In the genomic region with DNA sequence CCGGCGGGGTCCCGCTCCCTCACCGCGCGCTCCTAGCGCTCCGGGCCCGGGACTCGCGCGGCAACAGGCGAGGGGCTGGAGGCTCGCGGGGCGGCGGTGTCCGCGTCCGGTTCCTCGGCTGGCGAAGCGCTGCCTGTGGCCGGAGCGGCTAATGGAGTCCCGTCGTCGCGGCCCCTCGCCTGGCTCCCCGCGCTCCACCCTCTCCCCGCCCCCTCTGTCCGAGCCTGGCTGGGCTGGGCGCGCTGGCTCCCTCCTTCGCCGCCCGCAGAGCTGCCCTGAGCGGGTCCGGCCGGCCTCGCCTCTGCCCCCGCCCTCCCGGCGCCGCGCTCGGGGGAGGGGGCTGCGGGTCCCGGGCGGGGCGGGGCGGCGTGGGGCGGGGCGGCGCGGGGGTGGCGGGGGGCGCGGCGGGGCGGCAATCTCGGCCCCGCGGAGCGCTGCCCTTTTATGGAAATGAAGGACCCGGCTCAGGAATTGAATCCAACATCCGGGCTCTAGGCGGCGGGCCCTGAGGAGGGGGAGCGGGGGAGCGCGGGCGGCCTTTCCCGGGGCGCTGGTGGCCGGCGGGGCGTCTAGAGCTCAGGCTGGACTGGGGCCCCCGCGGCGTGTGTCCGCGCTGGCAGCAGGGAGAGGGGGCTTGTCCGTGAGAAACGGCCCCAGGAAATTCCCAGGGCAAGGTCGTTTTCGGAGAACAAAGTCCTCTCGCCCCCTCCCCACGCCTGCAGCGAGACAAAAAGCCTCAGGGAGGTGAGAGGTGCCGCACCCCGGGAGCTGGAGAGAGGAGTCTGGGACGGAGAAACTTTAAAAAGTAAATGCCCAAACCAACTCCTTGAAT, we compare ENCODE assay signal across 8 cellular contexts. TPM values are rescaled to one million over a fixed set of nuclear protein-coding genes. Genes with fewer than 3 reads are reported as not detected.
DNase-seq lines count a peak whose midpoint lies in the region; ATAC-seq and TF ChIP-seq lines count a peak whose summit lies in the region.

A gene with protein sequence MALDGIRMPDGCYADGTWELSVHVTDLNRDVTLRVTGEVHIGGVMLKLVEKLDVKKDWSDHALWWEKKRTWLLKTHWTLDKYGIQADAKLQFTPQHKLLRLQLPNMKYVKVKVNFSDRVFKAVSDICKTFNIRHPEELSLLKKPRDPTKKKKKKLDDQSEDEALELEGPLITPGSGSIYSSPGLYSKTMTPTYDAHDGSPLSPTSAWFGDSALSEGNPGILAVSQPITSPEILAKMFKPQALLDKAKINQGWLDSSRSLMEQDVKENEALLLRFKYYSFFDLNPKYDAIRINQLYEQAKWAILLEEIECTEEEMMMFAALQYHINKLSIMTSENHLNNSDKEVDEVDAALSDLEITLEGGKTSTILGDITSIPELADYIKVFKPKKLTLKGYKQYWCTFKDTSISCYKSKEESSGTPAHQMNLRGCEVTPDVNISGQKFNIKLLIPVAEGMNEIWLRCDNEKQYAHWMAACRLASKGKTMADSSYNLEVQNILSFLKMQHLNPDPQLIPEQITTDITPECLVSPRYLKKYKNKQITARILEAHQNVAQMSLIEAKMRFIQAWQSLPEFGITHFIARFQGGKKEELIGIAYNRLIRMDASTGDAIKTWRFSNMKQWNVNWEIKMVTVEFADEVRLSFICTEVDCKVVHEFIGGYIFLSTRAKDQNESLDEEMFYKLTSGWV (minus strand): TSS at position 153 of the 832 bp plus-strand sequence. CDS start 482 bp downstream, outside the sequence.

- peaks cover 6% of the 10 kb centered on the region for H3K4me1 ChIP-seq in effector memory CD4-positive, alpha-beta T cell (ENCODE audit: control insufficient read depth, insufficient read depth, low read length, poor library complexity, severe bottlenecking)
- peaks cover 0 to 44% (median 33%) of the 10 kb centered on the region in 4 donors for H3K4me1 ChIP-seq in liver (ENCODE audit: control insufficient read depth in 4 of 4, insufficient read depth in 4 of 4, low read length in 3 of 4)

- peaks cover 5% of the 10 kb centered on the region for H3K36me3 Mint-ChIP-seq in stimulated activated naive CD8-positive, alpha-beta T cell treated with anti-CD3 and anti-CD28 coated beads, Interleukin-15, Interleukin-2, amounts not matched to agents 100 ng/mL and 50 ng/mL, for 24 hours (ENCODE audit: low read depth)

- H3K9me3 ChIP-seq in effector memory CD4-positive, alpha-beta T cell (ENCODE audit: control insufficient read depth, low read length) = no peaks in the 10 kb centered on the region
- no peaks in the 10 kb centered on the region for H3K9me3 ChIP-seq in liver (ENCODE audit: control insufficient read depth in 4 of 4, low read length in 3 of 4)

- no peak for TF ChIP-seq RAD21 in liver (IDR thresholded peaks at IDR 0.05)

- DNase-seq in COLO829 (ENCODE audit: low spot score) = peak; percentile 63
- peak; percentile 45 to 77 for DNase-seq in NCI-H187 (lab: John Stamatoyannopoulos, UW)
- DNase-seq in effector memory CD4-positive, alpha-beta T cell = peak in 2 of 3 donors; percentile 4 to 40
- no peak for DNase-seq in NOMO-1 (lab: John Stamatoyannopoulos, UW; ENCODE audit: unreplicated experiment in 2 of 2)

- H3K4me3 ChIP-seq in effector memory CD4-positive, alpha-beta T cell (ENCODE audit: insufficient read depth, low read depth, low read length, poor library complexity, severe bottlenecking) = peak within 1 kb of the TSS; percentile 56
- H3K4me3 ChIP-seq in liver (ENCODE audit: low read depth in 1 of 3, low read length in 3 of 3) = peak within 1 kb of the TSS; percentile 68 to 93 (median 83)

- H3K27me3 ChIP-seq in effector memory CD4-positive, alpha-beta T cell (replicated peaks; ENCODE audit: control insufficient read depth, insufficient read depth, low read length, poor library complexity, severe bottlenecking) = peaks cover 39% of the 10 kb centered on the region
- no peaks in the 10 kb centered on the region for H3K27me3 ChIP-seq in liver (ENCODE audit: control insufficient read depth in 4 of 4, insufficient read depth in 4 of 4, low read length in 3 of 4)

- TF ChIP-seq CTCF in VCaP (conservative IDR thresholded peaks at IDR 0.05) (no peak), liver (IDR thresholded peaks at IDR 0.05; ENCODE audit: low read depth, low read length, missing input control) (peak; percentile 7)

- H3K4me3 Mint-ChIP-seq in stimulated activated naive CD8-positive, alpha-beta T cell treated with anti-CD3 and anti-CD28 coated beads, Interleukin-15, Interleukin-2, amounts not matched to agents 100 ng/mL and 50 ng/mL, for 24 hours = peak within 1 kb of the TSS; percentile 87

- no peaks in the 10 kb centered on the region for H3K36me3 ChIP-seq in effector memory CD4-positive, alpha-beta T cell (ENCODE audit: control insufficient read depth, insufficient read depth, low read length)
- H3K36me3 ChIP-seq in liver (ENCODE audit: control insufficient read depth in 4 of 4, insufficient read depth in 3 of 4, low read depth in 1 of 4, low read length in 3 of 4) = peaks cover 0 to 2% (median 0%) of the 10 kb centered on the region in 4 donors

- peak; percentile 46 for ATAC-seq in GM21576 (IDR thresholded peaks at IDR 0.05; ENCODE audit: unreplicated experiment)

- H3K27me3 Mint-ChIP-seq in stimulated activated naive CD8-positive, alpha-beta T cell treated with anti-CD3 and anti-CD28 coated beads, Interleukin-15, Interleukin-2, amounts not matched to agents 100 ng/mL and 50 ng/mL, for 24 hours = peaks cover 59% of the 10 kb centered on the region

- peak within 1 kb of the TSS; percentile 91 for H3K27ac ChIP-seq in VCaP
- H3K27ac ChIP-seq in effector memory CD4-positive, alpha-beta T cell (ENCODE audit: insufficient read depth, low read length, poor library complexity, severe bottlenecking) = no peak within 1 kb of the TSS
- H3K27ac ChIP-seq in liver (ENCODE audit: low read depth in 1 of 2, low read length in 2 of 2) = peak within 1 kb of the TSS; percentile 98

- peaks cover 21% of the 10 kb centered on the region for H3K4me1 Mint-ChIP-seq in stimulated activated naive CD8-positive, alpha-beta T cell treated with anti-CD3 and anti-CD28 coated beads, Interleukin-15, Interleukin-2, amounts not matched to agents 100 ng/mL and 50 ng/mL, for 24 hours (ENCODE audit: low read depth)

- H3K9ac ChIP-seq in liver (ENCODE audit: low read depth in 1 of 2, low read length in 2 of 2) = peak within 1 kb of the TSS; percentile 87 to 95

- H3K9me3 Mint-ChIP-seq in stimulated activated naive CD8-positive, alpha-beta T cell treated with anti-CD3 and anti-CD28 coated beads, Interleukin-15, Interleukin-2, amounts not matched to agents 100 ng/mL and 50 ng/mL, for 24 hours = no peaks in the 10 kb centered on the region

- 1% methylated on average over 96 of the region's 96 CpGs for WGBS in liver

- H3K27ac Mint-ChIP-seq in stimulated activated naive CD8-positive, alpha-beta T cell treated with anti-CD3 and anti-CD28 coated beads, Interleukin-15, Interleukin-2, amounts not matched to agents 100 ng/mL and 50 ng/mL, for 24 hours = peak within 1 kb of the TSS; percentile 63

TF ChIP-seq in liver, 16 proteins besides CTCF, POLR2A, EP300 and RAD21:
- TF ChIP-seq, protein P1, sequence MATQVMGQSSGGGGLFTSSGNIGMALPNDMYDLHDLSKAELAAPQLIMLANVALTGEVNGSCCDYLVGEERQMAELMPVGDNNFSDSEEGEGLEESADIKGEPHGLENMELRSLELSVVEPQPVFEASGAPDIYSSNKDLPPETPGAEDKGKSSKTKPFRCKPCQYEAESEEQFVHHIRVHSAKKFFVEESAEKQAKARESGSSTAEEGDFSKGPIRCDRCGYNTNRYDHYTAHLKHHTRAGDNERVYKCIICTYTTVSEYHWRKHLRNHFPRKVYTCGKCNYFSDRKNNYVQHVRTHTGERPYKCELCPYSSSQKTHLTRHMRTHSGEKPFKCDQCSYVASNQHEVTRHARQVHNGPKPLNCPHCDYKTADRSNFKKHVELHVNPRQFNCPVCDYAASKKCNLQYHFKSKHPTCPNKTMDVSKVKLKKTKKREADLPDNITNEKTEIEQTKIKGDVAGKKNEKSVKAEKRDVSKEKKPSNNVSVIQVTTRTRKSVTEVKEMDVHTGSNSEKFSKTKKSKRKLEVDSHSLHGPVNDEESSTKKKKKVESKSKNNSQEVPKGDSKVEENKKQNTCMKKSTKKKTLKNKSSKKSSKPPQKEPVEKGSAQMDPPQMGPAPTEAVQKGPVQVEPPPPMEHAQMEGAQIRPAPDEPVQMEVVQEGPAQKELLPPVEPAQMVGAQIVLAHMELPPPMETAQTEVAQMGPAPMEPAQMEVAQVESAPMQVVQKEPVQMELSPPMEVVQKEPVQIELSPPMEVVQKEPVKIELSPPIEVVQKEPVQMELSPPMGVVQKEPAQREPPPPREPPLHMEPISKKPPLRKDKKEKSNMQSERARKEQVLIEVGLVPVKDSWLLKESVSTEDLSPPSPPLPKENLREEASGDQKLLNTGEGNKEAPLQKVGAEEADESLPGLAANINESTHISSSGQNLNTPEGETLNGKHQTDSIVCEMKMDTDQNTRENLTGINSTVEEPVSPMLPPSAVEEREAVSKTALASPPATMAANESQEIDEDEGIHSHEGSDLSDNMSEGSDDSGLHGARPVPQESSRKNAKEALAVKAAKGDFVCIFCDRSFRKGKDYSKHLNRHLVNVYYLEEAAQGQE (IDR thresholded peaks at IDR 0.05) = peak; percentile 26
- TF ChIP-seq HNF4G (IDR thresholded peaks at IDR 0.05) (peak; percentile 13), HNF4A (conservative IDR thresholded peaks at IDR 0.05) (peak in 1 of 2 donors; percentile 31), EGR1 (IDR thresholded peaks at IDR 0.05; ENCODE audit: low read depth in 2 of 2) (peak; percentile 23 to 27)
- TF ChIP-seq, protein P2, sequence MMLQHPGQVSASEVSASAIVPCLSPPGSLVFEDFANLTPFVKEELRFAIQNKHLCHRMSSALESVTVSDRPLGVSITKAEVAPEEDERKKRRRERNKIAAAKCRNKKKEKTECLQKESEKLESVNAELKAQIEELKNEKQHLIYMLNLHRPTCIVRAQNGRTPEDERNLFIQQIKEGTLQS (IDR thresholded peaks at IDR 0.05) = no peak

RNA-seq across cellular contexts. Expression of the gene that starts here (rescaled TPM):
- 10 to 100 TPM; 34.8 to 51.3 TPM for total RNA-seq in liver
- polyA plus RNA-seq in liver = 10 to 100 TPM; 23.9 to 45.9 TPM

Comparison
In these comparisons a context has a peak if more than half of its experiments do, and no peak if none do; other contexts are left out.
1. DNase-seq: peak in COLO829 (single experiment), NCI-H187 (2 of 2) and effector memory CD4-positive, alpha-beta T cell (2 of 3); none in NOMO-1 (0 of 2).